ENCODE assay signal across 15 cellular contexts in genomic region chr22:47057916-47058585, GRCh38.
"Had no signal": no experiment of that assay in that cellular context is flagged by ENCODE, and none has a peak within 500 bp of the region (broad histone marks: within the 10 kb centered on the region; RNA-seq: fewer than 3 reads in every experiment).

No MANE protein-coding gene starts in this region.

- DNase-seq: activated CD4-positive, alpha-beta T cell treated with anti-CD3 and anti-CD28 coated beads for 48 hours; activated CD8-positive, alpha-beta memory T cell treated with anti-CD3 and anti-CD28 coated beads, Interleukin-2, amount 50 U/mL, for 48 hours; activated CD8-positive, alpha-beta T cell treated with anti-CD3 and anti-CD28 coated beads, Interleukin-2, amount 10 ng/mL, durations not matched to agents 7 days and 5 days; foreskin melanocyte; small intestine; stimulated activated naive CD4-positive, alpha-beta T cell; substantia nigra; T-cell; transverse colon had no signal

- H3K36me3 ChIP-seq: transverse colon had no signal

- H3K4me1 Mint-ChIP-seq: activated naive CD4-positive, alpha-beta T cell treated with anti-CD3 and anti-CD28 coated beads, Interleukin-2, amount 50 U/mL, for 24 hours had no signal

- H3K27me3 Mint-ChIP-seq: activated naive CD4-positive, alpha-beta T cell treated with anti-CD3 and anti-CD28 coated beads, Interleukin-2, amount 50 U/mL, for 24 hours; T-cell had no signal

- H3K4me3 Mint-ChIP-seq: activated CD8-positive, alpha-beta T cell treated with anti-CD3 and anti-CD28 coated beads, Interleukin-2, amount 10 ng/mL, durations not matched to agents 7 days and 5 days; activated naive CD4-positive, alpha-beta T cell treated with anti-CD3 and anti-CD28 coated beads, Interleukin-2, amount 50 U/mL, for 24 hours; activated T-helper 1 cell treated with anti-CD3 and anti-CD28 coated beads, Interleukin-12 subunit alpha, Interleukin-12 subunit beta, Interleukin-2, Interleukin-4 antibody, amounts not matched to agents 30 ng/mL and 10 ng/mL and 1 ng/mL, durations not matched to agents 14 hours and 24 hours and 36 hours; neural crest cell; T-cell had no signal

- H3K27me3 ChIP-seq: right atrium auricular region, transverse colon had no signal

- H3K27ac ChIP-seq: parathyroid adenoma, right atrium auricular region, SK-N-MC, transverse colon had no signal

- ATAC-seq: activated CD8-positive, alpha-beta T cell treated with anti-CD3 and anti-CD28 coated beads, Interleukin-2, amount 10 ng/mL, durations not matched to agents 7 days and 5 days; T-cell had no signal

- H3K4me1 ChIP-seq: parathyroid adenoma, right atrium auricular region, transverse colon had no signal

- H3K9me3 ChIP-seq: right atrium auricular region, transverse colon had no signal

- H3K27ac Mint-ChIP-seq: activated CD8-positive, alpha-beta T cell treated with anti-CD3 and anti-CD28 coated beads, Interleukin-2, amount 10 ng/mL, durations not matched to agents 7 days and 5 days; activated naive CD4-positive, alpha-beta T cell treated with anti-CD3 and anti-CD28 coated beads, Interleukin-2, amount 50 U/mL, for 24 hours; activated T-helper 1 cell treated with anti-CD3 and anti-CD28 coated beads, Interleukin-12 subunit alpha, Interleukin-12 subunit beta, Interleukin-2, Interleukin-4 antibody, amounts not matched to agents 30 ng/mL and 10 ng/mL and 1 ng/mL, durations not matched to agents 14 hours and 24 hours and 36 hours; T-cell had no signal

- H2AFZ ChIP-seq: parathyroid adenoma had no signal

- H3K9ac ChIP-seq: parathyroid adenoma had no signal

- H3K9me3 Mint-ChIP-seq: activated naive CD4-positive, alpha-beta T cell treated with anti-CD3 and anti-CD28 coated beads, Interleukin-2, amount 50 U/mL, for 24 hours; activated T-helper 1 cell treated with anti-CD3 and anti-CD28 coated beads, Interleukin-12 subunit alpha, Interleukin-12 subunit beta, Interleukin-2, Interleukin-4 antibody, amounts not matched to agents 30 ng/mL and 10 ng/mL and 1 ng/mL, durations not matched to agents 14 hours and 24 hours and 36 hours; neural crest cell; T-cell had no signal

- H3K4me3 ChIP-seq: right atrium auricular region, SK-N-MC, transverse colon had no signal
